In the genomic region with DNA sequence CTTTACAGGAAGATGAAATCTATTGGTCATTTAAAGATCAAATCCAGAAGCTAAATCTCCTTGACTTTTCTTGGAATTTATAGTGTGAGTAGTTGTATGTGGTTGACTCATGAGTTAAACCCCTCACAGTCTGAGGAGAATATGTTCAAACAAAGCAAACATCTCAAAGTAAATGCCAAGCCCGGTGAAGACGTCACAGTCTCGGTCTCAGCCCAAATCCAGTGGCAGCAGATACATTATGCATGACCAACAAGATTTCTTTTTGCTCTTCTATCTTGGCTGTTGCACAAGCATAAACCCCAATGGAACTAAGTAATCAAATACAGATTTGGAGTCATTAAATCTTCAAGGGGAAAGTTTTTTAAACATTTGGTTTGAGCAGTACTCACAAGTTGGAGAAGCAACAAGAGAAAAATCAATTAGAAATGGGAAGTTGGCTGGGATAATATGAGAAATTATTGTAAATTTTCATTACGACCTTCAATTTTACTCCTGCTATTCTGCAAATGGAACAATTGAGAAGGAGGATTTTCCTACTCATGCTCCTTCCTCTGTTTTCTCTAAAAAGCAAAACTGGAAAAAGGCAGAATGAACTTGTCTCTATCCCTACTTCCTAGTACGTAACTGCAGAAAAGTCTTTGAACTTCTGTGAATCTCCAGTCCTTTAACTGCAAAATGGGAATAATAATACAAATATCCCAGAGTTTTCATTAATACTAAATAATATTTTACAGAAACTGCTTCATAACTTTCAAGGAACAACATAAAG, we compare ENCODE assay signal across 19 cellular contexts.
DNase-seq lines count a peak whose midpoint lies in the region; ATAC-seq and TF ChIP-seq lines count a peak whose summit lies in the region.
"Had no signal": no experiment of that assay in that cellular context is flagged by ENCODE, and none has a peak within 500 bp of the region (broad histone marks: within the 10 kb centered on the region; RNA-seq: fewer than 3 reads in every experiment).

No MANE protein-coding gene starts in this region.

- H3K27ac ChIP-seq in gastroesophageal sphincter, result no peak overlapping the region
- peak overlapping the region in 1 of 4 donors; percentile 4 for H3K27ac ChIP-seq in sigmoid colon
- H3K27ac ChIP-seq: BLaER1, PC-9, upper lobe of right lung had no signal

- no peak for TF ChIP-seq EP300 in gastroesophageal sphincter (IDR thresholded peaks at IDR 0.05)
- TF ChIP-seq EP300 in sigmoid colon (IDR thresholded peaks at IDR 0.05), result no peak

- no peaks in the 10 kb centered on the region for H3K36me3 ChIP-seq in gastroesophageal sphincter
- H3K36me3 ChIP-seq in sigmoid colon, result no peaks in the 10 kb centered on the region
- H3K36me3 ChIP-seq: BLaER1, upper lobe of right lung had no signal

- intact Hi-C loops in sigmoid colon (cut with DNase I), result no loop called here

- no peak for TF ChIP-seq CTCF in AG10803 (conservative IDR thresholded peaks at IDR 0.05; ENCODE audit: low read length)
- no peak for TF ChIP-seq CTCF in gastroesophageal sphincter (IDR thresholded peaks at IDR 0.05)
- TF ChIP-seq CTCF in sigmoid colon (IDR thresholded peaks at IDR 0.05), result no peak

- 50 to 56% methylated on average over 5 of the region's 5 CpGs for WGBS in gastroesophageal sphincter (ENCODE audit: low coverage in 1 of 2), 2 donors
- WGBS in sigmoid colon, 2 donors, result 76% methylated on average over 5 of the region's 5 CpGs

- H3K4me1 ChIP-seq in gastroesophageal sphincter (no peaks in the 10 kb centered on the region), sigmoid colon (no peaks in the 10 kb centered on the region)
- H3K4me1 ChIP-seq: BLaER1, upper lobe of right lung had no signal

- H3K4me3 ChIP-seq in AG10803 (ENCODE audit: low read length), result no peak overlapping the region
- H3K4me3 ChIP-seq in gastroesophageal sphincter, result no peak overlapping the region
- H3K4me3 ChIP-seq in sigmoid colon, result no peak overlapping the region
- H3K4me3 ChIP-seq: BLaER1, PC-9, skin epidermis, upper lobe of right lung had no signal

- ATAC-seq in gastroesophageal sphincter (peak; percentile 77), GM18868 (IDR thresholded peaks at IDR 0.05; ENCODE audit: unreplicated experiment) (no peak)
- ATAC-seq: stimulated activated effector memory CD8-positive, alpha-beta T cell treated with anti-CD3 and anti-CD28 coated beads, Interleukin-12 subunit alpha, Interleukin-12 subunit beta, amount 100 ng/mL, for 72 hours; upper lobe of right lung had no signal

- H3K9me3 ChIP-seq in gastroesophageal sphincter (no peaks in the 10 kb centered on the region), sigmoid colon (peaks cover 0 to 2% (median 0%) of the 10 kb centered on the region in 4 donors)
- H3K9me3 ChIP-seq: upper lobe of right lung had no signal

- TF ChIP-seq POLR2A in gastroesophageal sphincter (IDR thresholded peaks at IDR 0.05) (no peak), sigmoid colon (IDR thresholded peaks at IDR 0.05) (no peak), erythroblast (IDR thresholded peaks at IDR 0.05; ENCODE audit: low read length) (no peak)

- peak; percentile 98 for DNase-seq in AG10803 (ENCODE audit: low read depth)
- DNase-seq in amniotic epithelial cell (ENCODE audit: low read depth), result peak; percentile 34
- DNase-seq in sigmoid colon, result peak; percentile 68
- no peak for DNase-seq in SKM-1 (lab: John Stamatoyannopoulos, UW; ENCODE audit: unreplicated experiment)
- no peak for DNase-seq in activated naive CD4-positive, alpha-beta T cell treated with Interleukin-2 at 50 U/mL for 16 hours
- no peak for DNase-seq in erythroblast (lab: John Stamatoyannopoulos, UW)
- DNase-seq: activated T-cell treated with anti-CD3 and anti-CD28 coated beads, Interleukin-2, amount 50 U/mL, for 24 hours; DMS53; kidney glomerular epithelial cell; NCI-H1930; NCI-H526; nucleus accumbens; PC-9; upper lobe of right lung had no signal

- no peaks in the 10 kb centered on the region for H3K27me3 ChIP-seq in gastroesophageal sphincter
- no peaks in the 10 kb centered on the region for H3K27me3 ChIP-seq in sigmoid colon
- H3K27me3 ChIP-seq: BLaER1, upper lobe of right lung had no signal

Comparison
In these comparisons a context has a peak if more than half of its experiments do, and no peak if none do; other contexts are left out.
1. DNase-seq: peak in AG10803 (single experiment), amniotic epithelial cell (single experiment) and sigmoid colon (single experiment); none in SKM-1 (single experiment), activated naive CD4-positive, alpha-beta T cell treated with Interleukin-2 at 50 U/mL for 16 hours (single experiment) and erythroblast (0 of 2).